Comparison of ENCODE assay signal across 1 cellular context in the genomic region with DNA sequence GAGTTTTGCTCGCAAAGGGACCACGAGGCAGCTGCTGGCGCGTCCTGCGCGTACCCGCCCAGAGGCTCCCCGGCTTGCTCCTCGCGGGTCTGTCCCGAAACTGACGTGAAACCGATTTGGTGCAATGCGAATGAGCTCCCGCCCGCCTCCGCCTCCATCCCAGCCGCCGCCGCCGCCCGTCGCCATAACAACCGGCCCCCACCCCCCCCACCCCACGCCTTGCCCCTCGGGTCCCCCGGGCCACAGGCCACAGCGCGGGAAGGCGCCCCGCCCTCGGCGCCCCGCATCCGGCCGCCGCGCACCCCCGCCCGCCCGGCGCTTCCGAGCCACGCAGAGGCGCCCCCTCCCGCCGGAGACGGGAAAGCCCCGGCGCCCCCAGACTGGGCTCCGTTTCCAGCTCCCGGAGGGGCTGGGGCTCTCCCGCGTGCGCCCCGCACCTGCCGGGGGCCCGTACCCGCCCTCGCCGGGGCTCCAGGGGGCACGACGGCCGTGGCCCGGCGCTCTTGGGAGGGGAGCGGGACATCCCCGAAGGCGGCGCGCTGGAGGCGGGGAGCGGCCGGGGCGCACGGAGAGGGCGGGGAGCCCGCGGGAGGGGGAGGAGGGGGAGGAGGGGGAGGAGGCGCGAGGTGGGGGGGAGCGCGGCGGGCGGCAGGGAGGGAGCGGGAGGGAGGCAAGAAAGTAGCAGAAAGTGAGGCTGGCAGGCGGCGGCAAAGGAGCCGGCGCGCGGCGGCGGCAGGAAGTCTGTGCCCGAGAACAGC.
TF ChIP-seq lines count a peak whose summit lies in the region.

A gene (plus strand): TSS at position 678 of the 758 bp plus-strand sequence.

TF ChIP-seq in neural cell, 6 proteins besides CTCF, POLR2A, EP300 and RAD21 (continued from another document):
- TF ChIP-seq, protein P1, sequence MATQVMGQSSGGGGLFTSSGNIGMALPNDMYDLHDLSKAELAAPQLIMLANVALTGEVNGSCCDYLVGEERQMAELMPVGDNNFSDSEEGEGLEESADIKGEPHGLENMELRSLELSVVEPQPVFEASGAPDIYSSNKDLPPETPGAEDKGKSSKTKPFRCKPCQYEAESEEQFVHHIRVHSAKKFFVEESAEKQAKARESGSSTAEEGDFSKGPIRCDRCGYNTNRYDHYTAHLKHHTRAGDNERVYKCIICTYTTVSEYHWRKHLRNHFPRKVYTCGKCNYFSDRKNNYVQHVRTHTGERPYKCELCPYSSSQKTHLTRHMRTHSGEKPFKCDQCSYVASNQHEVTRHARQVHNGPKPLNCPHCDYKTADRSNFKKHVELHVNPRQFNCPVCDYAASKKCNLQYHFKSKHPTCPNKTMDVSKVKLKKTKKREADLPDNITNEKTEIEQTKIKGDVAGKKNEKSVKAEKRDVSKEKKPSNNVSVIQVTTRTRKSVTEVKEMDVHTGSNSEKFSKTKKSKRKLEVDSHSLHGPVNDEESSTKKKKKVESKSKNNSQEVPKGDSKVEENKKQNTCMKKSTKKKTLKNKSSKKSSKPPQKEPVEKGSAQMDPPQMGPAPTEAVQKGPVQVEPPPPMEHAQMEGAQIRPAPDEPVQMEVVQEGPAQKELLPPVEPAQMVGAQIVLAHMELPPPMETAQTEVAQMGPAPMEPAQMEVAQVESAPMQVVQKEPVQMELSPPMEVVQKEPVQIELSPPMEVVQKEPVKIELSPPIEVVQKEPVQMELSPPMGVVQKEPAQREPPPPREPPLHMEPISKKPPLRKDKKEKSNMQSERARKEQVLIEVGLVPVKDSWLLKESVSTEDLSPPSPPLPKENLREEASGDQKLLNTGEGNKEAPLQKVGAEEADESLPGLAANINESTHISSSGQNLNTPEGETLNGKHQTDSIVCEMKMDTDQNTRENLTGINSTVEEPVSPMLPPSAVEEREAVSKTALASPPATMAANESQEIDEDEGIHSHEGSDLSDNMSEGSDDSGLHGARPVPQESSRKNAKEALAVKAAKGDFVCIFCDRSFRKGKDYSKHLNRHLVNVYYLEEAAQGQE (IDR thresholded peaks at IDR 0.05; ENCODE audit: borderline replicate concordance): no peak
